8 cellular contexts compared by ENCODE assay signal in the genomic region with DNA sequence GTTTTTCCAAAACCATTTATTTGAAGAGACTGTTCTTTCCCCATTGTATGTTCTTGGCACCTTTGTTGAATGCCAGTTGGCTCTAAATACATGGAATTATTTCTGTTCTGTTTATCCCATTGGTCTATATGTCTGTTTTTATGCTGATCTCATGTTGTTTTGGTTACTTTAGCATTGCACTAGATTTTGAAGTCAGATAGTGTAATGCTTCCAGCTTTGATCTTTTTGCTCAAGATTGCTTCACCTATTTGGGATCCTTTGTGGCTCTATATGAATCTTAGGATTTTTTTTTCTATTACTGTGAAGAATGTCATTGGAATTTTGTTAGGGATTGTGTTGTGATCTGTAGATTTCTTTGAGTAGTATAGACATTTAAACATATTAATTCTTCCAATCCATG.
"Had no signal": no experiment of that assay in that cellular context is flagged by ENCODE, and none has a peak within 500 bp of the region (broad histone marks: within the 10 kb centered on the region; RNA-seq: fewer than 3 reads in every experiment).

No MANE protein-coding gene starts in this region.

- ATAC-seq: GM12878 had no signal

- H3K4me3 ChIP-seq: GM12878 had no signal

- DNase-seq: GDM1, GF-D8 had no signal

- FAIRE-seq: G401.6, GM12878, GM12891, GM12892, GM18507, GM19239 had no signal
